Comparison of ENCODE assay signal across 1 cellular context in genomic region chr16:2135703-2136490, GRCh38.
A peak's percentile ranks its signal among the peaks of the same experiment; 100 is the strongest.
TF ChIP-seq lines count a peak whose summit lies in the region.
"Not testable (repeated sequence)": the region's sequence is repeated elsewhere in the genome, so short reads cannot be mapped to it uniquely, and the experiment has no call there.

Gene PKD1, minus strand, starts transcription at chr16:2135898. Its CDS starts 209 bp downstream, at chr16:2135689.

TF ChIP-seq in HepG2, 621 proteins besides CTCF, POLR2A, EP300 and RAD21 (continued from another document and continues in another):
- TF ChIP-seq ARID4A (CRISPR knock-in tag; IDR thresholded peaks at IDR 0.05; ENCODE audit: borderline replicate concordance): peak; percentile 22; the same call in 1 of the 2 replicates
- TF ChIP-seq DRAP1 (CRISPR knock-in tag; IDR thresholded peaks at IDR 0.05): peak; percentile 64; the same call in 1 of the 2 replicates
- TF ChIP-seq GATAD1 (CRISPR knock-in tag; IDR thresholded peaks at IDR 0.05): 0 out of 2 replicates have a peak, but pooled peaks have one; percentile 10
- TF ChIP-seq HMGXB4 (CRISPR knock-in tag; IDR thresholded peaks at IDR 0.05; ENCODE audit: borderline replicate concordance in 1 of 2, low read depth in 1 of 2): peak in 1 of 2 experiments; percentile 30; a peak in 1 of 4 replicates
- TF ChIP-seq HDAC2 (CRISPR knock-in tag; IDR thresholded peaks at IDR 0.05): peak; percentile 26; the same call in 1 of the 2 replicates
- TF ChIP-seq SPEN (CRISPR knock-in tag; IDR thresholded peaks at IDR 0.05; ENCODE audit: low read depth): peak; percentile 31; the same call in 1 of the 2 replicates
- peak; percentile 32; the same call in 1 of the 2 replicates for TF ChIP-seq SALL1 (CRISPR knock-in tag; IDR thresholded peaks at IDR 0.05)
- TF ChIP-seq PHF8 (CRISPR knock-in tag; IDR thresholded peaks at IDR 0.05): peak; percentile 45; the same call in 1 of the 2 replicates
- peak; percentile 60 for TF ChIP-seq MNT (IDR thresholded peaks at IDR 0.05)
- 0 out of 2 replicates have a peak, but pooled peaks have one; percentile 17 for TF ChIP-seq ZNF205 (CRISPR knock-in tag; IDR thresholded peaks at IDR 0.05)
- peak; percentile 53; the same call in 1 of the 2 replicates for TF ChIP-seq POLR2G (IDR thresholded peaks at IDR 0.05; ENCODE audit: low read depth, low read length)
- peak; percentile 75 for TF ChIP-seq TFDP2 (CRISPR knock-in tag; IDR thresholded peaks at IDR 0.05)
- 0 out of 2 replicates have a peak, but pooled peaks have one; percentile 23 for TF ChIP-seq YEATS4 (CRISPR knock-in tag; IDR thresholded peaks at IDR 0.05; ENCODE audit: borderline replicate concordance)
- not testable (repeated sequence) for TF ChIP-seq MAZ (IDR thresholded peaks at IDR 0.05; ENCODE audit: borderline replicate concordance, low read depth, low read length); CREB1 (CRISPR knock-in tag; IDR thresholded peaks at IDR 0.05); SP1 (IDR thresholded peaks at IDR 0.05); NR2F6 (IDR thresholded peaks at IDR 0.05)
- peak; percentile 34; the same call in 1 of the 2 replicates for TF ChIP-seq MAZ (CRISPR knock-in tag; IDR thresholded peaks at IDR 0.05; ENCODE audit: low read depth)
- TF ChIP-seq CREB1 (IDR thresholded peaks at IDR 0.05): 0 out of 2 replicates have a peak, but pooled peaks have one; percentile 21
- TF ChIP-seq ETV5 (CRISPR knock-in tag; IDR thresholded peaks at IDR 0.05; ENCODE audit: borderline replicate concordance): peak; percentile 24; the same call in 1 of the 2 replicates
- TF ChIP-seq ZFY (CRISPR knock-in tag; IDR thresholded peaks at IDR 0.05): peak; percentile 50; the same call in 1 of the 2 replicates
- 0 out of 2 replicates have a peak, but pooled peaks have one; percentile 40 for TF ChIP-seq ERF (CRISPR knock-in tag; IDR thresholded peaks at IDR 0.05)
- TF ChIP-seq SP1 (CRISPR knock-in tag; IDR thresholded peaks at IDR 0.05): peak; percentile 84
- TF ChIP-seq TBX2 (CRISPR knock-in tag; IDR thresholded peaks at IDR 0.05; ENCODE audit: borderline replicate concordance): peak; percentile 56; the same call in 1 of the 2 replicates
- TF ChIP-seq HIC2 (CRISPR knock-in tag; IDR thresholded peaks at IDR 0.05; ENCODE audit: low read depth): peak; percentile 47; the same call in 1 of the 2 replicates
- TF ChIP-seq ELF1 (CRISPR knock-in tag; IDR thresholded peaks at IDR 0.05): peak; percentile 50
- peak; percentile 47; the same call in 1 of the 2 replicates for TF ChIP-seq TFDP1 (CRISPR knock-in tag; IDR thresholded peaks at IDR 0.05; ENCODE audit: borderline replicate concordance)
- peak; percentile 73 for TF ChIP-seq SP5 (CRISPR knock-in tag; IDR thresholded peaks at IDR 0.05; ENCODE audit: borderline replicate concordance, low read depth)
- peak; percentile 46; the same call in 1 of the 2 replicates for TF ChIP-seq THAP11 (CRISPR knock-in tag; IDR thresholded peaks at IDR 0.05)
- TF ChIP-seq MXI1 (IDR thresholded peaks at IDR 0.05; ENCODE audit: borderline replicate concordance, low read depth, low read length): peak; percentile 55; the same call in 1 of the 3 replicates
- peak; percentile 75 for TF ChIP-seq GABPB1 (CRISPR knock-in tag; IDR thresholded peaks at IDR 0.05)
- TF ChIP-seq ARID5B (CRISPR knock-in tag; IDR thresholded peaks at IDR 0.05): peak; percentile 24; the same call in 1 of the 2 replicates
- TF ChIP-seq TAF1 (CRISPR knock-in tag; IDR thresholded peaks at IDR 0.05): peak; percentile 31; the same call in 1 of the 2 replicates
- peak; percentile 82 for TF ChIP-seq SAP130 (CRISPR knock-in tag; IDR thresholded peaks at IDR 0.05; ENCODE audit: low read depth)
- TF ChIP-seq HOXA3 (CRISPR knock-in tag; IDR thresholded peaks at IDR 0.05): 0 out of 2 replicates have a peak, but pooled peaks have one; percentile 20
- TF ChIP-seq NR2F6 (CRISPR knock-in tag; IDR thresholded peaks at IDR 0.05): peak; percentile 32; the same call in 1 of the 2 replicates
- 0 out of 2 replicates have a peak, but pooled peaks have one; percentile 35 for TF ChIP-seq IKZF5 (CRISPR knock-in tag; IDR thresholded peaks at IDR 0.05)
